16 cellular contexts compared by ENCODE assay signal in the genomic region with DNA sequence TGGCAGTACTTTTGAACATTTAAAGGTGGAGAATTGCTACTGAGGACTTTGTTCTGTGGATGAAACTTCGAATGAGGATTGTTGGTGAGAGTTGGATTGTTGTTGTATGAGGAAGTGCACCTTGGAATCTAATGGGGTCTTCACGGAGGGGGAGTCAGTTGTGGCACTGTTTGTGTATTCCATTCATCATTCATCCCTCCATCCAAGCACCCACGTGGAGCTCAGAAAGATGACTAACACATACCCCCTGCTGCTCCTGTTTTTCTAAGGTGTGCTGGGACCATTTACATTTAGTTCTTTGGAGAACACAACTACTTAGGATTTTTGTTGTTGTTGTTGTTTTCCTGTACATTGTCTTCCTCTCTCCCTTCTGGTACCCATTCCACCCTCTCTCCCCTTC.
DNase-seq lines count a peak whose midpoint lies in the region; ATAC-seq and TF ChIP-seq lines count a peak whose summit lies in the region.
"Had no signal": no experiment of that assay in that cellular context is flagged by ENCODE, and none has a peak within 500 bp of the region (broad histone marks: within the 10 kb centered on the region; RNA-seq: fewer than 3 reads in every experiment).

No MANE protein-coding gene starts in this region.

- ATAC-seq in HG03521 (IDR thresholded peaks at IDR 0.05; ENCODE audit: unreplicated experiment), result no peak
- ATAC-seq: CD8-positive, alpha-beta T cell had no signal

- no peaks in the 10 kb centered on the region for H3K9me3 Mint-ChIP-seq in Calu3 (ENCODE audit: low read depth, unreplicated experiment)
- no peaks in the 10 kb centered on the region for H3K9me3 Mint-ChIP-seq in progenitor cell of endocrine pancreas (ENCODE audit: low read depth)
- H3K9me3 Mint-ChIP-seq: CD8-positive, alpha-beta T cell had no signal

- CTCF ChIA-PET in Calu3 (lab: Charles Lee), result interaction anchor here (0.7 to 2.2 kb wide), 3 partner anchors 15 to 134 kb away, joined by 3 to 9 read pairs (median 4); no protein-coding TSS in a partner anchor

- intact Hi-C loops in Calu3 (cut with micrococcal nuclease; ENCODE audit: unreplicated experiment), result no loop called here

- peak overlapping the region; percentile 15 for H3K27ac Mint-ChIP-seq in Calu3 (ENCODE audit: unreplicated experiment)
- H3K27ac Mint-ChIP-seq in progenitor cell of endocrine pancreas, result peak overlapping the region; percentile 34
- H3K27ac Mint-ChIP-seq: B cell; CD8-positive, alpha-beta T cell had no signal

- H3K4me3 Mint-ChIP-seq in Calu3 (ENCODE audit: low read depth, unreplicated experiment) (no peak overlapping the region), progenitor cell of endocrine pancreas (ENCODE audit: low read depth) (no peak overlapping the region)
- H3K4me3 Mint-ChIP-seq: B cell; CD8-positive, alpha-beta T cell had no signal

- H3K36me3 Mint-ChIP-seq in Calu3 (ENCODE audit: insufficient read depth, unreplicated experiment) (no peaks in the 10 kb centered on the region), progenitor cell of endocrine pancreas (ENCODE audit: insufficient read depth) (no peaks in the 10 kb centered on the region)
- H3K36me3 Mint-ChIP-seq: CD8-positive, alpha-beta T cell had no signal

- DNase-seq in Calu3 (no peak), NCI-H69 (lab: John Stamatoyannopoulos, UW) (peak; percentile 19), kidney tubule cell (ENCODE audit: low spot score) (peak; percentile 32), progenitor cell of endocrine pancreas (ENCODE audit: low spot score, unreplicated experiment) (no peak), SIG-M5 (lab: John Stamatoyannopoulos, UW) (no peak), GM03348 (ENCODE audit: low spot score) (no peak)
- DNase-seq: CD8-positive, alpha-beta T cell; DND-41; GDM1; Kasumi-1; NCI-H187; NCI-H345; NCI-H526 treated with DMSO at 0.1 percent for 48 hours; SHP77 treated with DMSO at 0.1 percent for 48 hours had no signal

- BruUV-seq in Calu3 (replicated peaks; lab: Mats Ljungman, UMichigan), result no TSS peak

- H3K4me1 Mint-ChIP-seq in Calu3 (ENCODE audit: low read depth, unreplicated experiment), result peaks cover 34% of the 10 kb centered on the region
- peaks cover 52% of the 10 kb centered on the region for H3K4me1 Mint-ChIP-seq in progenitor cell of endocrine pancreas (ENCODE audit: low read depth)

- no peak for TF ChIP-seq CTCF in Calu3 (IDR thresholded peaks at IDR 0.05; ENCODE audit: unreplicated experiment)
- TF ChIP-seq CTCF in progenitor cell of endocrine pancreas (IDR thresholded peaks at IDR 0.05; ENCODE audit: unreplicated experiment), result no peak

- H3K27me3 Mint-ChIP-seq in Calu3 (ENCODE audit: unreplicated experiment) (no peaks in the 10 kb centered on the region), progenitor cell of endocrine pancreas (no peaks in the 10 kb centered on the region)

Comparison
In these comparisons a context has a peak if more than half of its experiments do, and no peak if none do; other contexts are left out.
1. DNase-seq: peak in NCI-H69 (single experiment) and kidney tubule cell (single experiment); none in Calu3 (single experiment), progenitor cell of endocrine pancreas (single experiment), SIG-M5 (single experiment) and GM03348 (single experiment).